1 cellular context compared by ENCODE assay signal in the genomic region with DNA sequence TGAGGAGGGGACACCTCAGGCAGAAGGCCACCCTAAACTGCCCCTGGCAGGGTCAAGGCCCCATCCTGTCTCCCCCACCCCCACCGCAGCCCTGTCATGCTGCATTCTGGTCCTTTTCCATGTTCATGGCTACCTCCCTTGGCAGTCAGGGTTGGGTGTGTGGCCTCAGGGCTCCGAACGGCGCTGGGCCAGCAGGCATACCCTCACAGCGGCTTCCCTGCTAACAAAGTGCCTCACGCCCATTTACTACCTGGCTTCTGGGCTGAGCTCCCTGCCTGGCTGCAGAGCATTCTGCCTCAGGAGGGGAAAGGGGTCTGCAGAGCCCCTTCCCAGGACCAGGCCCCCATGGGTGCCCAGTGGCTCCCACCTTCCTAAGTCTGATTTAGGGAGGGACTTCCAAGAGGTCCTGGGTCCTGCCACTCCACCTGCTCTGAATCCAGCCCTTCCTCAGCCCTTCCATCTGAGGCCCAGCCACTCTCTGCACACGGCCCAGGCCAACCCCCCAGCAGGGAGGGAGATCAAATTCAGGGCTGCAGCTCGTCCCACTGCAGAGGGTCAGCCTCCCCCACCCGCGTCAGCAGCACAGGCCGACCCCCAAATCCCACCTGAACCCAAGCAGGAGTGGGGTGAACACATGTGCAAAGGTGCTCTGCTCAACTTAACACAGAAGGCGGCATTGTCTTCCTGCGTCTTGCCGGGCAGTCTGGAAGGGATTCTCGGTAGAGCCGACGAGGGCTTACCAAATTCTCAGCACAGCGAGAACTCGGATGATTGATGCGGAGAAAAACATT.
TF ChIP-seq lines count a peak whose summit lies in the region.

No MANE protein-coding gene starts in this region.

TF ChIP-seq in GM23338, 12 proteins besides CTCF, POLR2A, EP300 and RAD21 (continued from another document):
- TF ChIP-seq, protein P1, sequence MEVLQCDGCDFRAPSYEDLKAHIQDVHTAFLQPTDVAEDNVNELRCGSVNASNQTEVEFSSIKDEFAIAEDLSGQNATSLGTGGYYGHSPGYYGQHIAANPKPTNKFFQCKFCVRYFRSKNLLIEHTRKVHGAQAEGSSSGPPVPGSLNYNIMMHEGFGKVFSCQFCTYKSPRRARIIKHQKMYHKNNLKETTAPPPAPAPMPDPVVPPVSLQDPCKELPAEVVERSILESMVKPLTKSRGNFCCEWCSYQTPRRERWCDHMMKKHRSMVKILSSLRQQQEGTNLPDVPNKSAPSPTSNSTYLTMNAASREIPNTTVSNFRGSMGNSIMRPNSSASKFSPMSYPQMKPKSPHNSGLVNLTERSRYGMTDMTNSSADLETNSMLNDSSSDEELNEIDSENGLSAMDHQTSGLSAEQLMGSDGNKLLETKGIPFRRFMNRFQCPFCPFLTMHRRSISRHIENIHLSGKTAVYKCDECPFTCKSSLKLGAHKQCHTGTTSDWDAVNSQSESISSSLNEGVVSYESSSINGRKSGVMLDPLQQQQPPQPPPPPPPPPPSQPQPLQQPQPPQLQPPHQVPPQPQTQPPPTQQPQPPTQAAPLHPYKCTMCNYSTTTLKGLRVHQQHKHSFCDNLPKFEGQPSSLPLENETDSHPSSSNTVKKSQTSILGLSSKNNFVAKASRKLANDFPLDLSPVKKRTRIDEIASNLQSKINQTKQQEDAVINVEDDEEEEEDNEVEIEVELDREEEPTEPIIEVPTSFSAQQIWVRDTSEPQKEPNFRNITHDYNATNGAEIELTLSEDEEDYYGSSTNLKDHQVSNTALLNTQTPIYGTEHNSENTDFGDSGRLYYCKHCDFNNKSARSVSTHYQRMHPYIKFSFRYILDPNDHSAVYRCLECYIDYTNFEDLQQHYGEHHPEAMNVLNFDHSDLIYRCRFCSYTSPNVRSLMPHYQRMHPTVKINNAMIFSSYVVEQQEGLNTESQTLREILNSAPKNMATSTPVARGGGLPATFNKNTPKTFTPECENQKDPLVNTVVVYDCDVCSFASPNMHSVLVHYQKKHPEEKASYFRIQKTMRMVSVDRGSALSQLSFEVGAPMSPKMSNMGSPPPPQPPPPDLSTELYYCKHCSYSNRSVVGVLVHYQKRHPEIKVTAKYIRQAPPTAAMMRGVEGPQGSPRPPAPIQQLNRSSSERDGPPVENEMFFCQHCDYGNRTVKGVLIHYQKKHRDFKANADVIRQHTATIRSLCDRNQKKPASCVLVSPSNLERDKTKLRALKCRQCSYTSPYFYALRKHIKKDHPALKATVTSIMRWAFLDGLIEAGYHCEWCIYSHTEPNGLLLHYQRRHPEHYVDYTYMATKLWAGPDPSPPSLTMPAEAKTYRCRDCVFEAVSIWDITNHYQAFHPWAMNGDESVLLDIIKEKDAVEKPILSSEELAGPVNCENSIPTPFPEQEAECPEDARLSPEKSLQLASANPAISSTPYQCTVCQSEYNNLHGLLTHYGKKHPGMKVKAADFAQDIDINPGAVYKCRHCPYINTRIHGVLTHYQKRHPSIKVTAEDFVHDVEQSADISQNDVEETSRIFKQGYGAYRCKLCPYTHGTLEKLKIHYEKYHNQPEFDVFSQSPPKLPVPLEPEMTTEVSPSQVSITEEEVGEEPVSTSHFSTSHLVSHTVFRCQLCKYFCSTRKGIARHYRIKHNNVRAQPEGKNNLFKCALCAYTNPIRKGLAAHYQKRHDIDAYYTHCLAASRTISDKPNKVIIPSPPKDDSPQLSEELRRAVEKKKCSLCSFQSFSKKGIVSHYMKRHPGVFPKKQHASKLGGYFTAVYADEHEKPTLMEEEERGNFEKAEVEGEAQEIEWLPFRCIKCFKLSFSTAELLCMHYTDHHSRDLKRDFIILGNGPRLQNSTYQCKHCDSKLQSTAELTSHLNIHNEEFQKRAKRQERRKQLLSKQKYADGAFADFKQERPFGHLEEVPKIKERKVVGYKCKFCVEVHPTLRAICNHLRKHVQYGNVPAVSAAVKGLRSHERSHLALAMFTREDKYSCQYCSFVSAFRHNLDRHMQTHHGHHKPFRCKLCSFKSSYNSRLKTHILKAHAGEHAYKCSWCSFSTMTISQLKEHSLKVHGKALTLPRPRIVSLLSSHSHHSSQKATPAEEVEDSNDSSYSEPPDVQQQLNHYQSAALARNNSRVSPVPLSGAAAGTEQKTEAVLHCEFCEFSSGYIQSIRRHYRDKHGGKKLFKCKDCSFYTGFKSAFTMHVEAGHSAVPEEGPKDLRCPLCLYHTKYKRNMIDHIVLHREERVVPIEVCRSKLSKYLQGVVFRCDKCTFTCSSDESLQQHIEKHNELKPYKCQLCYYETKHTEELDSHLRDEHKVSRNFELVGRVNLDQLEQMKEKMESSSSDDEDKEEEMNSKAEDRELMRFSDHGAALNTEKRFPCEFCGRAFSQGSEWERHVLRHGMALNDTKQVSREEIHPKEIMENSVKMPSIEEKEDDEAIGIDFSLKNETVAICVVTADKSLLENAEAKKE (CRISPR knock-in tag; IDR thresholded peaks at IDR 0.05): no peak
- TF ChIP-seq STAT1 (IDR thresholded peaks at IDR 0.05; ENCODE audit: unreplicated experiment): no peak
